In genomic region chr3:52228751-52229291, GRCh38 we compare ENCODE assay signal across 23 cellular contexts. TPM values are rescaled to one million over a fixed set of nuclear protein-coding genes. Genes with fewer than 3 reads are reported as not detected.
A peak's percentile ranks its signal among the peaks of the same experiment; 100 is the strongest.
DNase-seq lines count a peak whose midpoint lies in the region; ATAC-seq, FAIRE-seq and TF ChIP-seq lines count a peak whose summit lies in the region.
"Had no signal": no experiment of that assay in that cellular context is flagged by ENCODE, and none has a peak within 500 bp of the region (broad histone marks: within the 10 kb centered on the region; RNA-seq: fewer than 3 reads in every experiment).

No MANE protein-coding gene starts in this region.

- FAIRE-seq in HepG2 (lab: Jason Lieb, UNC) (no peak), endothelial cell of umbilical vein (lab: Jason Lieb, UNC) (no peak)
- FAIRE-seq: D721Med, GM18507 had no signal

- ATAC-seq in HepG2 (no peak), right lobe of liver (no peak), PC-3 (no peak), GM21423 (IDR thresholded peaks at IDR 0.05; ENCODE audit: unreplicated experiment) (no peak)

- H3K9ac ChIP-seq in HepG2 (ENCODE audit: insufficient read depth, low read depth, low read length) (no peak overlapping the region), PC-3 (ENCODE audit: low read length) (no peak overlapping the region), endothelial cell of umbilical vein (replicated peaks; ENCODE audit: extremely low read depth, insufficient read depth, low read length) (no peak overlapping the region)
- H3K9ac ChIP-seq: KMS-11 had no signal

- CTCF ChIA-PET in HepG2 (lab: Yijun Ruan, JAX; ENCODE audit: low intra/inter-chr PET ratio, low total read pairs) (no interaction called here), PC-3 (lab: Charles Lee) (no interaction called here), endothelial cell of umbilical vein (lab: Charles Lee) (interaction anchor here (0.8 to 1.6 kb wide), 2 partner anchors 9 to 10 kb away, joined by 4 to 10 read pairs; partner anchors contain the start of gene TWF2)

- dilution Hi-C loops in endothelial cell of umbilical vein (cut with MboI; ENCODE audit: extremely low pct_ligation_motif_present, low sequenced_read_pairs): no loop called here

- H3K79me2 ChIP-seq in HepG2 (ENCODE audit: insufficient read depth, low read length) (no peaks in the 10 kb centered on the region), PC-3 (ENCODE audit: low read length) (0 out of 2 replicates have a peak, but pooled peaks cover under 1% of the 10 kb centered on the region), endothelial cell of umbilical vein (ENCODE audit: control insufficient read depth, insufficient read depth, low read length) (peaks cover 5% of the 10 kb centered on the region)

- H3K4me1 ChIP-seq in HepG2 (ENCODE audit: insufficient read depth, low read length) (peaks cover 13% of the 10 kb centered on the region), right lobe of liver (peaks cover 0 to 25% (median 9%) of the 10 kb centered on the region in 4 donors), PC-3 (ENCODE audit: insufficient read depth, low read length) (no peaks in the 10 kb centered on the region), endothelial cell of umbilical vein (ENCODE audit: control insufficient read depth, extremely low read depth, insufficient read depth, low read length) (no peaks in the 10 kb centered on the region)

- H2AFZ ChIP-seq in HepG2 (ENCODE audit: low read length): no peak overlapping the region
- no peak overlapping the region for H2AFZ ChIP-seq in PC-3 (ENCODE audit: low read length)
- H2AFZ ChIP-seq in endothelial cell of umbilical vein (ENCODE audit: low read depth, low read length): no peak overlapping the region

- no peak for TF ChIP-seq EP300 in HepG2 (IDR thresholded peaks at IDR 0.05; ENCODE audit: low read depth in 2 of 2, low read length in 2 of 2)
- no peak for TF ChIP-seq EP300 in HepG2 (CRISPR knock-in tag; IDR thresholded peaks at IDR 0.05; ENCODE audit: borderline replicate concordance)

- DNase-seq in HepG2 (ENCODE audit: low spot score) (no peak), right lobe of liver (no peak), PC-3 (no peak), endothelial cell of umbilical vein (ENCODE audit: low read depth, low spot score) (no peak), NCI-H1417 (lab: John Stamatoyannopoulos, UW) (no peak)
- no peak for DNase-seq in activated T-cell treated with anti-CD3 and anti-CD28 coated beads, Interleukin-2, amount 50 U/mL, for 1 hour
- DNase-seq: ACHN; AML-193; CD4-positive, alpha-beta memory T cell; DMS79 treated with DMSO at 0.1 percent for 48 hours; GOT3; HFFc6; MG63; NCI-H1092 treated with DMSO at 0.1 percent for 48 hours; NCI-H187; NCI-H2171; NCI-H446; NK-92 treated with Interleukin-12 subunit alpha and Interleukin-12 subunit beta, amount 100 ng/mL, for 24 hours; OCI-M1 had no signal

- H3K9me3 ChIP-seq in HepG2 (ENCODE audit: low read length): no peaks in the 10 kb centered on the region
- H3K9me3 ChIP-seq in right lobe of liver: no peaks in the 10 kb centered on the region
- no peaks in the 10 kb centered on the region for H3K9me3 ChIP-seq in PC-3 (ENCODE audit: low read length)
- H3K9me3 ChIP-seq in endothelial cell of umbilical vein (replicated peaks; ENCODE audit: control insufficient read depth, insufficient read depth, low read length): no peaks in the 10 kb centered on the region
- H3K9me3 ChIP-seq: MG63 had no signal

- H3K9me1 ChIP-seq in endothelial cell of umbilical vein (replicated peaks; ENCODE audit: control insufficient read depth, extremely low read depth, insufficient read depth, low read length): no peaks in the 10 kb centered on the region

- H3K27me3 ChIP-seq in HepG2 (ENCODE audit: control insufficient read depth in 1 of 2, insufficient read depth in 2 of 2, low read length in 2 of 2) (peaks cover under 1 to 8% of the 10 kb centered on the region in 2 experiments; a peak in 3 of 5 replicates), right lobe of liver (no peaks in the 10 kb centered on the region), PC-3 (ENCODE audit: low read length) (no peaks in the 10 kb centered on the region), endothelial cell of umbilical vein (ENCODE audit: control insufficient read depth in 2 of 2, insufficient read depth in 2 of 2, low read length in 2 of 2) (no peaks in the 10 kb centered on the region)
- H3K27me3 ChIP-seq: MG63 had no signal

- TF ChIP-seq RAD21 in HepG2 (CRISPR knock-in tag; IDR thresholded peaks at IDR 0.05): no peak

- H3K27ac ChIP-seq in HepG2 (ENCODE audit: extremely low read length, insufficient read depth, low read length) (no peak overlapping the region), right lobe of liver (no peak overlapping the region), PC-3 (ENCODE audit: low read length) (no peak overlapping the region), endothelial cell of umbilical vein (ENCODE audit: insufficient read depth, low read depth, low read length) (no peak overlapping the region)
- H3K27ac ChIP-seq: KMS-11 had no signal

- H3K4me2 ChIP-seq in HepG2 (ENCODE audit: low read depth, low read length) (no peak overlapping the region), PC-3 (ENCODE audit: low read length) (no peak overlapping the region), endothelial cell of umbilical vein (ENCODE audit: insufficient read depth, low read length) (no peak overlapping the region)
- H3K4me2 ChIP-seq: KMS-11 had no signal

- POLR2A ChIA-PET in HepG2 (lab: Yijun Ruan, JAX): interaction anchor here (0.9 kb wide), 1 partner anchor 61 kb away, joined by 3 read pairs; no protein-coding TSS in a partner anchor
- POLR2A ChIA-PET in PC-3 (lab: Charles Lee; ENCODE audit: unreplicated experiment): no interaction called here
- POLR2A ChIA-PET in endothelial cell of umbilical vein (lab: Charles Lee): no interaction called here

- TF ChIP-seq POLR2A in HepG2 (IDR thresholded peaks at IDR 0.05; ENCODE audit: insufficient read depth in 1 of 2, low read depth in 2 of 2, low read length in 2 of 2): no peak
- no peak for TF ChIP-seq POLR2A in right lobe of liver (IDR thresholded peaks at IDR 0.05)
- no peak for TF ChIP-seq POLR2A in endothelial cell of umbilical vein (IDR thresholded peaks at IDR 0.05; ENCODE audit: low read depth, low read length)

- intact Hi-C loops in HepG2 (cut with micrococcal nuclease; ENCODE audit: unreplicated experiment): no loop called here
- intact Hi-C loops in right lobe of liver (cut with DNase I): loop anchor here in 1 of 2 donors (5.0 kb wide), 1 partner anchor 103 kb away; no protein-coding TSS in a partner anchor
- intact Hi-C loops in PC-3 (cut with micrococcal nuclease): no loop called here
- intact Hi-C loops in endothelial cell of umbilical vein (cut with micrococcal nuclease): no loop called here

- peaks cover 14% of the 10 kb centered on the region for H4K20me1 ChIP-seq in HepG2 (ENCODE audit: insufficient read depth, low read length)
- H4K20me1 ChIP-seq in PC-3 (ENCODE audit: low read length): no peaks in the 10 kb centered on the region
- no peaks in the 10 kb centered on the region for H4K20me1 ChIP-seq in endothelial cell of umbilical vein (replicated peaks; ENCODE audit: control insufficient read depth, extremely low read depth, insufficient read depth, low read length)

- no peaks in the 10 kb centered on the region for H3K9me2 ChIP-seq in PC-3 (replicated peaks; ENCODE audit: low read length)

- TF ChIP-seq CTCF in HepG2 (CRISPR knock-in tag; IDR thresholded peaks at IDR 0.05): no peak
- TF ChIP-seq CTCF in right lobe of liver (IDR thresholded peaks at IDR 0.05): no peak
- TF ChIP-seq CTCF in PC-3 (conservative IDR thresholded peaks at IDR 0.05; ENCODE audit: low read depth, low read length): no peak
- no peak for TF ChIP-seq CTCF in endothelial cell of umbilical vein (IDR thresholded peaks at IDR 0.05; ENCODE audit: extremely low read depth in 1 of 2, insufficient read depth in 1 of 2, low read depth in 1 of 2, low read length in 2 of 2)

- 97% methylated on average over 5 of the region's 21 CpGs for WGBS in HepG2 (ENCODE audit: low lambda C conversion rate)
- WGBS in right lobe of liver (ENCODE audit: insufficient coverage, low coverage, low lambda C conversion rate, missing lambda C conversion rate): 100% methylated on average over 1 of the region's 21 CpGs

- H3K36me3 ChIP-seq in HepG2 (replicated peaks in 1 of 2; ENCODE audit: control insufficient read depth in 1 of 2, insufficient read depth in 2 of 2, low read length in 2 of 2) (peaks cover 19 to 38% of the 10 kb centered on the region in 2 experiments), right lobe of liver (peaks cover 10 to 33% (median 14%) of the 10 kb centered on the region in 4 donors), PC-3 (ENCODE audit: low read depth, low read length) (peaks cover 31% of the 10 kb centered on the region), endothelial cell of umbilical vein (ENCODE audit: control insufficient read depth in 2 of 2, extremely low read depth in 1 of 2, insufficient read depth in 2 of 2, low read length in 2 of 2) (peaks cover 14 to 27% of the 10 kb centered on the region in 2 experiments)

- in situ Hi-C loops in HepG2 (cut with HindIII; ENCODE audit: extremely low pct_ligation_motif_present, low pct_unique_long_range_greater_than_20kb): no loop called here

- BruUV-seq in HepG2 (replicated peaks; lab: Mats Ljungman, UMichigan) (TSS peak; percentile 49), PC-3 (replicated peaks; lab: Mats Ljungman, UMichigan) (TSS peak; percentile 30), endothelial cell of umbilical vein (replicated peaks; lab: Mats Ljungman, UMichigan) (TSS peak; percentile 60)

- no peaks in the 10 kb centered on the region for H3F3A ChIP-seq in PC-3 (ENCODE audit: low read length, unreplicated experiment)

- H3K4me3 ChIP-seq in HepG2 (replicated peaks in 1 of 3; ENCODE audit: insufficient read depth in 1 of 3, low read depth in 2 of 3, low read length in 3 of 3) (no peak overlapping the region), right lobe of liver (no peak overlapping the region), PC-3 (ENCODE audit: low read length) (no peak overlapping the region), endothelial cell of umbilical vein (replicated peaks in 1 of 3; ENCODE audit: insufficient read depth in 1 of 3, low read depth in 1 of 3, low read length in 3 of 3) (no peak overlapping the region)
- H3K4me3 ChIP-seq: MG63 had no signal

RNA-seq across cellular contexts. Expression of gene TLR9, which starts 3.4 kb away (rescaled TPM):
- total RNA-seq in HepG2 (2016; rRNA removed; fragmentation: Illumina TruSeq; extraction: Trizol) (not detected in 2 replicates), right lobe of liver (under 1 TPM in 4 of 6 experiments, not detected in 2; 0.12 to 0.59 (median 0.24) TPM), PC-3 (2014; rRNA removed) (not detected in 2 replicates), endothelial cell of umbilical vein (0.07 TPM in 1 of 2 replicates, not detected in the other)
- total RNA-seq in HepG2 (2016; cell fraction: cytosol; rRNA removed; fragmentation: Illumina TruSeq; extraction: Trizol; ENCODE audit: low read depth): not detected in 2 replicates
- not detected in 2 replicates for total RNA-seq in HepG2 (2016; cell fraction: insoluble cytoplasmic fraction; rRNA removed; fragmentation: Illumina TruSeq; extraction: Trizol)
- total RNA-seq in HepG2 (2016; cell fraction: membrane; rRNA removed; fragmentation: Illumina TruSeq; extraction: Trizol): not detected in 2 replicates
- total RNA-seq in HepG2 (2016; cell fraction: nucleus; rRNA removed; fragmentation: Illumina TruSeq; extraction: Trizol): not detected in 2 replicates
- polyA plus RNA-seq in HepG2 (2011; rRNA removed) (0.08 TPM in 1 of 2 replicates, not detected in the other), endothelial cell of umbilical vein (0.11 TPM in 1 of 2 replicates, not detected in the other)
- polyA plus RNA-seq in HepG2 (2011; cell fraction: cytosol; rRNA removed): 0.01 TPM in 2 replicates
- polyA plus RNA-seq in HepG2 (2011; cell fraction: nucleus; rRNA removed): 0.88 and 0.95 TPM in 2 replicates
- polyA plus RNA-seq in HepG2 (2012): 0.31 TPM in 1 of 2 replicates, not detected in the other
- not detected in 2 replicates for polyA plus RNA-seq in HepG2 (2016; cell fraction: cytosol; fragmentation: Illumina TruSeq; extraction: Trizol; ENCODE audit: low read depth)
- polyA plus RNA-seq in HepG2 (2016; cell fraction: insoluble cytoplasmic fraction; fragmentation: Illumina TruSeq; extraction: Trizol; ENCODE audit: low read depth): not detected in 2 replicates
- polyA plus RNA-seq in HepG2 (2016; cell fraction: membrane; fragmentation: Illumina TruSeq; extraction: Trizol; ENCODE audit: low read depth): not detected in 2 replicates
- polyA plus RNA-seq in HepG2 (2016; cell fraction: nucleus; fragmentation: Illumina TruSeq; extraction: Trizol; ENCODE audit: insufficient read depth, low read depth): not detected in 2 replicates
- polyA minus RNA-seq in HepG2 (2011; rRNA and poly(A)+ RNA removed; ENCODE audit: low replicate concordance): 0.14 TPM in 1 of 2 replicates, not detected in the other
- polyA minus RNA-seq in HepG2 (2011; cell fraction: cytosol; rRNA and poly(A)+ RNA removed): not detected in 2 replicates
- polyA minus RNA-seq in HepG2 (2011; cell fraction: nucleus; rRNA and poly(A)+ RNA removed): 0.25 and 0.26 TPM in 2 replicates
- polyA plus RNA-seq in endothelial cell of umbilical vein (2011; cell fraction: cytosol; rRNA removed): 0.03 TPM in 1 of 2 replicates, not detected in the other
- 0.17 and 0.18 TPM in 2 replicates for polyA plus RNA-seq in endothelial cell of umbilical vein (2011; cell fraction: nucleus; rRNA removed)
- polyA plus RNA-seq in endothelial cell of umbilical vein (2012): not detected in 2 replicates
- not detected in 2 replicates for polyA minus RNA-seq in endothelial cell of umbilical vein
- not detected for polyA minus RNA-seq in endothelial cell of umbilical vein (2011; cell fraction: cytosol; rRNA and poly(A)+ RNA removed)
- polyA minus RNA-seq in endothelial cell of umbilical vein (2011; cell fraction: nucleus; rRNA and poly(A)+ RNA removed): not detected in 2 replicates
- total RNA-seq: HFFc6 had no signal
- polyA plus RNA-seq: CD4-positive, alpha-beta memory T cell had no signal

RNA-seq across cellular contexts. Expression of gene TWF2, which starts 10.1 kb away (rescaled TPM):
- total RNA-seq in HepG2 (2016; rRNA removed; fragmentation: Illumina TruSeq; extraction: Trizol): 45.5 and 49.1 TPM in 2 replicates
- 9.3 and 10.4 TPM in 2 replicates for total RNA-seq in HepG2 (2016; cell fraction: cytosol; rRNA removed; fragmentation: Illumina TruSeq; extraction: Trizol; ENCODE audit: low read depth)
- total RNA-seq in HepG2 (2016; cell fraction: insoluble cytoplasmic fraction; rRNA removed; fragmentation: Illumina TruSeq; extraction: Trizol): 46.7 and 47.5 TPM in 2 replicates
- total RNA-seq in HepG2 (2016; cell fraction: membrane; rRNA removed; fragmentation: Illumina TruSeq; extraction: Trizol): 18.1 and 19.8 TPM in 2 replicates
- total RNA-seq in HepG2 (2016; cell fraction: nucleus; rRNA removed; fragmentation: Illumina TruSeq; extraction: Trizol): 19.0 and 20.5 TPM in 2 replicates
- 108 and 123 TPM in 2 replicates for polyA plus RNA-seq in HepG2 (2011; rRNA removed)
- polyA plus RNA-seq in HepG2 (2011; cell fraction: cytosol; rRNA removed): 139 and 201 TPM in 2 replicates
- polyA plus RNA-seq in HepG2 (2011; cell fraction: nucleus; rRNA removed): 105 and 112 TPM in 2 replicates
- 63.2 and 85.2 TPM in 2 replicates for polyA plus RNA-seq in HepG2 (2012)
- 10.6 and 11.3 TPM in 2 replicates for polyA plus RNA-seq in HepG2 (2016; cell fraction: cytosol; fragmentation: Illumina TruSeq; extraction: Trizol; ENCODE audit: low read depth)
- polyA plus RNA-seq in HepG2 (2016; cell fraction: insoluble cytoplasmic fraction; fragmentation: Illumina TruSeq; extraction: Trizol; ENCODE audit: low read depth): 55.3 and 58.3 TPM in 2 replicates
- 16.1 and 16.9 TPM in 2 replicates for polyA plus RNA-seq in HepG2 (2016; cell fraction: membrane; fragmentation: Illumina TruSeq; extraction: Trizol; ENCODE audit: low read depth)
- polyA plus RNA-seq in HepG2 (2016; cell fraction: nucleus; fragmentation: Illumina TruSeq; extraction: Trizol; ENCODE audit: insufficient read depth, low read depth): 37.2 and 39.4 TPM in 2 replicates
- polyA minus RNA-seq in HepG2 (2011; rRNA and poly(A)+ RNA removed; ENCODE audit: low replicate concordance): 46.6 and 135 TPM in 2 replicates
- 84.6 and 87.5 TPM in 2 replicates for polyA minus RNA-seq in HepG2 (2011; cell fraction: cytosol; rRNA and poly(A)+ RNA removed)
- 18.5 and 25.0 TPM in 2 replicates for polyA minus RNA-seq in HepG2 (2011; cell fraction: nucleus; rRNA and poly(A)+ RNA removed)
- total RNA-seq in right lobe of liver: 10 to 100 TPM; 12.9 to 34.4 (median 23.7) TPM
- total RNA-seq in PC-3 (2014; rRNA removed): 147 and 166 TPM in 2 replicates
- total RNA-seq in endothelial cell of umbilical vein: 82.6 and 82.9 TPM in 2 replicates
- polyA plus RNA-seq in endothelial cell of umbilical vein: 134 and 156 TPM in 2 replicates
- 139 and 157 TPM in 2 replicates for polyA plus RNA-seq in endothelial cell of umbilical vein (2011; cell fraction: cytosol; rRNA removed)
- 60.1 and 64.9 TPM in 2 replicates for polyA plus RNA-seq in endothelial cell of umbilical vein (2011; cell fraction: nucleus; rRNA removed)
- 67.6 and 80.8 TPM in 2 replicates for polyA plus RNA-seq in endothelial cell of umbilical vein (2012)
- 58.5 and 59.4 TPM in 2 replicates for polyA minus RNA-seq in endothelial cell of umbilical vein
- 37.1 TPM for polyA minus RNA-seq in endothelial cell of umbilical vein (2011; cell fraction: cytosol; rRNA and poly(A)+ RNA removed)
- polyA minus RNA-seq in endothelial cell of umbilical vein (2011; cell fraction: nucleus; rRNA and poly(A)+ RNA removed): 11.3 and 17.6 TPM in 2 replicates

RNA-seq across cellular contexts. Expression of gene PPM1M, which starts 16.7 kb away (rescaled TPM):
- total RNA-seq in HepG2 (2016; rRNA removed; fragmentation: Illumina TruSeq; extraction: Trizol) (1.5 and 2.5 TPM in 2 replicates), right lobe of liver (1 to 10 TPM; 2.8 to 7.1 (median 4.5) TPM), PC-3 (2014; rRNA removed) (8.5 and 12.4 TPM in 2 replicates), endothelial cell of umbilical vein (13.0 and 13.7 TPM in 2 replicates)
- 0.91 and 1.1 TPM in 2 replicates for total RNA-seq in HepG2 (2016; cell fraction: cytosol; rRNA removed; fragmentation: Illumina TruSeq; extraction: Trizol; ENCODE audit: low read depth)
- total RNA-seq in HepG2 (2016; cell fraction: insoluble cytoplasmic fraction; rRNA removed; fragmentation: Illumina TruSeq; extraction: Trizol): 2.2 and 2.4 TPM in 2 replicates
- 2.7 and 3.5 TPM in 2 replicates for total RNA-seq in HepG2 (2016; cell fraction: membrane; rRNA removed; fragmentation: Illumina TruSeq; extraction: Trizol)
- 2.0 and 2.1 TPM in 2 replicates for total RNA-seq in HepG2 (2016; cell fraction: nucleus; rRNA removed; fragmentation: Illumina TruSeq; extraction: Trizol)
- polyA plus RNA-seq in HepG2 (2011; rRNA removed) (5.9 and 6.9 TPM in 2 replicates), endothelial cell of umbilical vein (17.5 and 19.4 TPM in 2 replicates)
- polyA plus RNA-seq in HepG2 (2011; cell fraction: cytosol; rRNA removed): 4.4 and 5.2 TPM in 2 replicates
- 20.6 and 21.3 TPM in 2 replicates for polyA plus RNA-seq in HepG2 (2011; cell fraction: nucleus; rRNA removed)
- polyA plus RNA-seq in HepG2 (2012): 4.0 and 4.5 TPM in 2 replicates
- polyA plus RNA-seq in HepG2 (2016; cell fraction: cytosol; fragmentation: Illumina TruSeq; extraction: Trizol; ENCODE audit: low read depth): 0.99 and 1.1 TPM in 2 replicates
- 2.0 and 2.3 TPM in 2 replicates for polyA plus RNA-seq in HepG2 (2016; cell fraction: insoluble cytoplasmic fraction; fragmentation: Illumina TruSeq; extraction: Trizol; ENCODE audit: low read depth)
- 2.3 and 2.5 TPM in 2 replicates for polyA plus RNA-seq in HepG2 (2016; cell fraction: membrane; fragmentation: Illumina TruSeq; extraction: Trizol; ENCODE audit: low read depth)
- polyA plus RNA-seq in HepG2 (2016; cell fraction: nucleus; fragmentation: Illumina TruSeq; extraction: Trizol; ENCODE audit: insufficient read depth, low read depth): 3.6 and 4.3 TPM in 2 replicates
- polyA minus RNA-seq in HepG2 (2011; rRNA and poly(A)+ RNA removed; ENCODE audit: low replicate concordance): 8.9 and 14.9 TPM in 2 replicates
- polyA minus RNA-seq in HepG2 (2011; cell fraction: cytosol; rRNA and poly(A)+ RNA removed): 1.5 and 1.9 TPM in 2 replicates
- polyA minus RNA-seq in HepG2 (2011; cell fraction: nucleus; rRNA and poly(A)+ RNA removed): 2.7 and 3.7 TPM in 2 replicates
- 17.0 and 18.8 TPM in 2 replicates for polyA plus RNA-seq in endothelial cell of umbilical vein (2011; cell fraction: cytosol; rRNA removed)
- polyA plus RNA-seq in endothelial cell of umbilical vein (2011; cell fraction: nucleus; rRNA removed): 41.2 and 45.2 TPM in 2 replicates
- 12.7 and 17.3 TPM in 2 replicates for polyA plus RNA-seq in endothelial cell of umbilical vein (2012)
- 19.9 and 21.2 TPM in 2 replicates for polyA minus RNA-seq in endothelial cell of umbilical vein
- 4.9 TPM for polyA minus RNA-seq in endothelial cell of umbilical vein (2011; cell fraction: cytosol; rRNA and poly(A)+ RNA removed)
- polyA minus RNA-seq in endothelial cell of umbilical vein (2011; cell fraction: nucleus; rRNA and poly(A)+ RNA removed): 5.7 and 6.5 TPM in 2 replicates

RNA-seq across cellular contexts. Expression of gene ALAS1, which starts 30.9 kb away (rescaled TPM):
- total RNA-seq in HepG2 (2016; rRNA removed; fragmentation: Illumina TruSeq; extraction: Trizol) (36.0 and 40.2 TPM in 2 replicates), right lobe of liver (100 to 1,000 TPM in 4 of 6 experiments, 10 to 100 TPM in 2; 73.4 to 783 (median 147) TPM), PC-3 (2014; rRNA removed) (63.5 and 69.5 TPM in 2 replicates), endothelial cell of umbilical vein (45.1 and 48.1 TPM in 2 replicates)
- total RNA-seq in HepG2 (2016; cell fraction: cytosol; rRNA removed; fragmentation: Illumina TruSeq; extraction: Trizol; ENCODE audit: low read depth): 9.6 and 11.6 TPM in 2 replicates
- 33.6 and 35.3 TPM in 2 replicates for total RNA-seq in HepG2 (2016; cell fraction: insoluble cytoplasmic fraction; rRNA removed; fragmentation: Illumina TruSeq; extraction: Trizol)
- total RNA-seq in HepG2 (2016; cell fraction: membrane; rRNA removed; fragmentation: Illumina TruSeq; extraction: Trizol): 14.0 and 14.5 TPM in 2 replicates
- total RNA-seq in HepG2 (2016; cell fraction: nucleus; rRNA removed; fragmentation: Illumina TruSeq; extraction: Trizol): 16.9 and 18.1 TPM in 2 replicates
- polyA plus RNA-seq in HepG2 (2011; rRNA removed) (39.0 and 43.2 TPM in 2 replicates), endothelial cell of umbilical vein (72.1 and 76.5 TPM in 2 replicates)
- 41.2 and 50.6 TPM in 2 replicates for polyA plus RNA-seq in HepG2 (2011; cell fraction: cytosol; rRNA removed)
- polyA plus RNA-seq in HepG2 (2011; cell fraction: nucleus; rRNA removed): 30.0 and 30.9 TPM in 2 replicates
- polyA plus RNA-seq in HepG2 (2012): 19.8 and 27.7 TPM in 2 replicates
- 3.9 and 4.3 TPM in 2 replicates for polyA plus RNA-seq in HepG2 (2016; cell fraction: cytosol; fragmentation: Illumina TruSeq; extraction: Trizol; ENCODE audit: low read depth)
- 27.6 and 42.4 TPM in 2 replicates for polyA plus RNA-seq in HepG2 (2016; cell fraction: insoluble cytoplasmic fraction; fragmentation: Illumina TruSeq; extraction: Trizol; ENCODE audit: low read depth)
- 6.8 and 7.1 TPM in 2 replicates for polyA plus RNA-seq in HepG2 (2016; cell fraction: membrane; fragmentation: Illumina TruSeq; extraction: Trizol; ENCODE audit: low read depth)
- polyA plus RNA-seq in HepG2 (2016; cell fraction: nucleus; fragmentation: Illumina TruSeq; extraction: Trizol; ENCODE audit: insufficient read depth, low read depth): 26.7 and 30.3 TPM in 2 replicates
- polyA minus RNA-seq in HepG2 (2011; rRNA and poly(A)+ RNA removed; ENCODE audit: low replicate concordance): 49.6 and 54.7 TPM in 2 replicates
- 23.9 and 26.4 TPM in 2 replicates for polyA minus RNA-seq in HepG2 (2011; cell fraction: cytosol; rRNA and poly(A)+ RNA removed)
- 17.3 and 19.0 TPM in 2 replicates for polyA minus RNA-seq in HepG2 (2011; cell fraction: nucleus; rRNA and poly(A)+ RNA removed)
- polyA plus RNA-seq in endothelial cell of umbilical vein (2011; cell fraction: cytosol; rRNA removed): 57.5 and 62.2 TPM in 2 replicates
- polyA plus RNA-seq in endothelial cell of umbilical vein (2011; cell fraction: nucleus; rRNA removed): 43.6 and 45.8 TPM in 2 replicates
- polyA plus RNA-seq in endothelial cell of umbilical vein (2012): 54.3 and 54.7 TPM in 2 replicates
- 55.3 and 58.2 TPM in 2 replicates for polyA minus RNA-seq in endothelial cell of umbilical vein
- polyA minus RNA-seq in endothelial cell of umbilical vein (2011; cell fraction: cytosol; rRNA and poly(A)+ RNA removed): 26.8 TPM
- 16.0 and 16.4 TPM in 2 replicates for polyA minus RNA-seq in endothelial cell of umbilical vein (2011; cell fraction: nucleus; rRNA and poly(A)+ RNA removed)

RNA-seq across cellular contexts. Expression of gene WDR82, which starts 49.6 kb away (rescaled TPM):
- total RNA-seq in HepG2 (2016; rRNA removed; fragmentation: Illumina TruSeq; extraction: Trizol) (59.5 and 62.0 TPM in 2 replicates), right lobe of liver (10 to 100 TPM; 14.1 to 25.2 (median 20.7) TPM), PC-3 (2014; rRNA removed) (56.2 and 56.4 TPM in 2 replicates), endothelial cell of umbilical vein (71.3 and 71.8 TPM in 2 replicates)
- total RNA-seq in HepG2 (2016; cell fraction: cytosol; rRNA removed; fragmentation: Illumina TruSeq; extraction: Trizol; ENCODE audit: low read depth): 6.3 and 6.7 TPM in 2 replicates
- total RNA-seq in HepG2 (2016; cell fraction: insoluble cytoplasmic fraction; rRNA removed; fragmentation: Illumina TruSeq; extraction: Trizol): 58.9 and 60.5 TPM in 2 replicates
- total RNA-seq in HepG2 (2016; cell fraction: membrane; rRNA removed; fragmentation: Illumina TruSeq; extraction: Trizol): 27.7 and 28.8 TPM in 2 replicates
- total RNA-seq in HepG2 (2016; cell fraction: nucleus; rRNA removed; fragmentation: Illumina TruSeq; extraction: Trizol): 32.4 and 32.6 TPM in 2 replicates
- polyA plus RNA-seq in HepG2 (2011; rRNA removed) (39.1 and 41.9 TPM in 2 replicates), endothelial cell of umbilical vein (30.7 and 39.9 TPM in 2 replicates)
- 23.5 and 37.7 TPM in 2 replicates for polyA plus RNA-seq in HepG2 (2011; cell fraction: cytosol; rRNA removed)
- 10.7 and 14.5 TPM in 2 replicates for polyA plus RNA-seq in HepG2 (2011; cell fraction: nucleus; rRNA removed)
- 48.3 and 52.2 TPM in 2 replicates for polyA plus RNA-seq in HepG2 (2012)
- polyA plus RNA-seq in HepG2 (2016; cell fraction: cytosol; fragmentation: Illumina TruSeq; extraction: Trizol; ENCODE audit: low read depth): 3.6 and 4.2 TPM in 2 replicates
- polyA plus RNA-seq in HepG2 (2016; cell fraction: insoluble cytoplasmic fraction; fragmentation: Illumina TruSeq; extraction: Trizol; ENCODE audit: low read depth): 60.6 and 66.1 TPM in 2 replicates
- 13.9 and 15.0 TPM in 2 replicates for polyA plus RNA-seq in HepG2 (2016; cell fraction: membrane; fragmentation: Illumina TruSeq; extraction: Trizol; ENCODE audit: low read depth)
- 38.8 and 40.8 TPM in 2 replicates for polyA plus RNA-seq in HepG2 (2016; cell fraction: nucleus; fragmentation: Illumina TruSeq; extraction: Trizol; ENCODE audit: insufficient read depth, low read depth)
- 52.7 and 77.7 TPM in 2 replicates for polyA minus RNA-seq in HepG2 (2011; rRNA and poly(A)+ RNA removed; ENCODE audit: low replicate concordance)
- 29.3 and 33.9 TPM in 2 replicates for polyA minus RNA-seq in HepG2 (2011; cell fraction: cytosol; rRNA and poly(A)+ RNA removed)
- 28.7 and 33.2 TPM in 2 replicates for polyA minus RNA-seq in HepG2 (2011; cell fraction: nucleus; rRNA and poly(A)+ RNA removed)
- polyA plus RNA-seq in endothelial cell of umbilical vein (2011; cell fraction: cytosol; rRNA removed): 47.1 and 47.5 TPM in 2 replicates
- 23.6 and 27.9 TPM in 2 replicates for polyA plus RNA-seq in endothelial cell of umbilical vein (2011; cell fraction: nucleus; rRNA removed)
- 53.4 and 68.6 TPM in 2 replicates for polyA plus RNA-seq in endothelial cell of umbilical vein (2012)
- polyA minus RNA-seq in endothelial cell of umbilical vein: 90.5 and 93.4 TPM in 2 replicates
- polyA minus RNA-seq in endothelial cell of umbilical vein (2011; cell fraction: cytosol; rRNA and poly(A)+ RNA removed): 39.2 TPM
- polyA minus RNA-seq in endothelial cell of umbilical vein (2011; cell fraction: nucleus; rRNA and poly(A)+ RNA removed): 27.0 and 37.1 TPM in 2 replicates
